1 cellular context compared by ENCODE assay signal in genomic region chr10:79487296-79488194, GRCh38.
TF ChIP-seq lines count a peak whose summit lies in the region.

No MANE protein-coding gene starts in this region.

TF ChIP-seq in HepG2, 621 proteins besides CTCF, POLR2A, EP300 and RAD21 (continued from another document):
- TF ChIP-seq ZNF687 (CRISPR knock-in tag; IDR thresholded peaks at IDR 0.05) (peak; percentile 22; the same call in 1 of the 2 replicates), RBM22 (optimal IDR thresholded peaks at IDR 0.05; ENCODE audit: low read length) (no peak), ZNF713 (CRISPR knock-in tag; IDR thresholded peaks at IDR 0.05) (no peak), ZNF280B (CRISPR knock-in tag; IDR thresholded peaks at IDR 0.05; ENCODE audit: borderline replicate concordance) (no peak), ZNF770 (CRISPR knock-in tag; IDR thresholded peaks at IDR 0.05) (no peak), ZNF761 (CRISPR knock-in tag; conservative IDR thresholded peaks at IDR 0.05) (no peak), EZH2 (conservative IDR thresholded peaks at IDR 0.05; ENCODE audit: low read depth, low read length) (0 out of 2 replicates have a peak, but pooled peaks have one; percentile 46), ZBTB4 (CRISPR knock-in tag; IDR thresholded peaks at IDR 0.05; ENCODE audit: borderline replicate concordance) (no peak), TFAP4 (IDR thresholded peaks at IDR 0.05; ENCODE audit: borderline replicate concordance, low read depth) (0 out of 2 replicates have a peak, but pooled peaks have one; percentile 22), ZNF639 (CRISPR knock-in tag; conservative IDR thresholded peaks at IDR 0.05) (no peak), ZNF543 (CRISPR knock-in tag; IDR thresholded peaks at IDR 0.05) (no peak), IRF2 (CRISPR knock-in tag; IDR thresholded peaks at IDR 0.05) (0 out of 2 replicates have a peak, but pooled peaks have one; percentile 12), RFXANK (CRISPR knock-in tag; IDR thresholded peaks at IDR 0.05) (no peak), STAG1 (CRISPR knock-in tag; IDR thresholded peaks at IDR 0.05) (peak; percentile 87), ZBTB33 (CRISPR knock-in tag; IDR thresholded peaks at IDR 0.05) (no peak), SMC3 (IDR thresholded peaks at IDR 0.05; ENCODE audit: low read length) (peak; percentile 89), ETS1 (CRISPR knock-in tag; IDR thresholded peaks at IDR 0.05) (no peak), BHLHE40 (IDR thresholded peaks at IDR 0.05; ENCODE audit: low read length) (peak; percentile 37; the same call in 1 of the 2 replicates), ZNF282 (IDR thresholded peaks at IDR 0.05; ENCODE audit: partially characterized antibody) (no peak)
